Comparison of ENCODE assay signal across 8 cellular contexts in the genomic region with DNA sequence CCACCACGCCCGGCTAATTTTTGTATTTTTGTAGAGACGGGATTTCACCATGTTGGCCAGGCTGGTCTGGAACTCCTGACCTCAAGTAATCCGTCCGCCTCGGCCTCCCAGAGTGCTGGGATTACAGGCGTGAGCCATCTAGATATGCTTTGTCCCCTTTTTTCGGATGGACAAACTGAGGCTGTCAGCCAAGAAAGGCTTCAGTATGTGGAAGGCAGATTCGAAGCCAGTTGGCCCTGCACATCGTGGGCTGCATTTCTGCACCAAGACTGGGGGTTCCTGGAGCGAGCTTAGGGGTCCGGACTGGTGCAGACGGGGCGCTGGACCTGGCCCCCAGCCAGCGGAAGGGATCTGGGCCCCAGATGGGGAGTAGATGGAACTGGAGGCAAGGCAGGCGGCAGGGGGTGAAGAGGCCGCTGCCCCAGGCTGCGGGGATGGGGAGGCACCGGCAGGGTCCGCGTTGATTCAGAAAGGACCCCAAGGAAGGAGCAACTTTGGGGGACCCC. TPM values are rescaled to one million over a fixed set of nuclear protein-coding genes. Genes with fewer than 3 reads are reported as not detected.
A peak's percentile ranks its signal among the peaks of the same experiment; 100 is the strongest.
DNase-seq lines count a peak whose midpoint lies in the region; ATAC-seq, FAIRE-seq and TF ChIP-seq lines count a peak whose summit lies in the region.

No MANE protein-coding gene starts in this region.

- H3K9ac ChIP-seq in H9 (ENCODE audit: extremely low read depth, insufficient read length, low read length): no peak overlapping the region

- H3K27me3 Mint-ChIP-seq in H9 (ENCODE audit: low read depth): peaks cover 8% of the 10 kb centered on the region

- no peak overlapping the region for H2AFZ ChIP-seq in H9 (ENCODE audit: low read length)

- H3K23ac ChIP-seq in H9 (ENCODE audit: insufficient read length, low read depth, low read length): no peak overlapping the region

- no peaks in the 10 kb centered on the region for H4K20me1 ChIP-seq in H9 (ENCODE audit: control insufficient read depth, insufficient read depth, insufficient read length)

- H3K27me3 ChIP-seq in AG04450 (ENCODE audit: control insufficient read depth, insufficient read depth, low read length) (no peaks in the 10 kb centered on the region), H9 (ENCODE audit: insufficient read depth, low read length) (no peaks in the 10 kb centered on the region), mononuclear cell (ENCODE audit: insufficient read depth, low read length) (no peaks in the 10 kb centered on the region)

- H2BK12ac ChIP-seq in H9 (ENCODE audit: insufficient read length, low read depth, low read length): no peak overlapping the region

- DNase-seq in AG04450 (ENCODE audit: low read depth, low spot score): no peak
- DNase-seq in H9: no peak
- DNase-seq in astrocyte of the cerebellum (ENCODE audit: low read depth): no peak
- DNase-seq in GM19239 (ENCODE audit: insufficient read length, low spot score): no peak
- no peak for DNase-seq in NCI-H146 treated with DMSO at 0.1 percent for 48 hours (lab: John Stamatoyannopoulos, UW; ENCODE audit: unreplicated experiment)
- DNase-seq in NCI-H128 (lab: John Stamatoyannopoulos, UW; ENCODE audit: unreplicated experiment): no peak

- in situ Hi-C loops in astrocyte of the cerebellum (cut with HindIII; ENCODE audit: low sequenced_read_pairs): no loop called here

- H3K4me3 Mint-ChIP-seq in H9: peak overlapping the region; percentile 81 to 90

- no peaks in the 10 kb centered on the region; the same call in 1 of the 2 replicates for H3K79me2 ChIP-seq in H9 (ENCODE audit: insufficient read depth, low read length)

- no peak for FAIRE-seq in GM19239 (lab: Jason Lieb, UNC)

- no peaks in the 10 kb centered on the region; a peak in 1 of 5 replicates for H3K9me3 Mint-ChIP-seq in H9

- WGBS in H9 (ENCODE audit: extremely low coverage, insufficient read length, low lambda C conversion rate): no CpG with 5 or more reads among the region's 21 CpGs

- H4K8ac ChIP-seq in H9 (replicated peaks; ENCODE audit: insufficient read length, low read depth, low read length): no peak overlapping the region

- H3K23me2 ChIP-seq in H9 (ENCODE audit: insufficient read length, low read depth, low read length, poor library complexity, severe bottlenecking): peaks cover 18% of the 10 kb centered on the region

- H3K4me1 Mint-ChIP-seq in H9: peaks cover 47 to 59% of the 10 kb centered on the region in 2 experiments

- H4K91ac ChIP-seq in H9 (ENCODE audit: insufficient read length, low read depth, low read length): no peak overlapping the region

- H3K4me2 ChIP-seq in H9 (ENCODE audit: insufficient read depth, insufficient read length, low read length): peak overlapping the region; percentile 76

- H2AK5ac ChIP-seq in H9 (ENCODE audit: insufficient read length, low read length): no peak overlapping the region

- H3K4me3 ChIP-seq in AG04450 (ENCODE audit: low read depth, low read length): peak overlapping the region; percentile 69
- peak overlapping the region; percentile 55 for H3K4me3 ChIP-seq in astrocyte of the cerebellum (ENCODE audit: low read depth, low read length)
- peak overlapping the region; percentile 74 for H3K4me3 ChIP-seq in mononuclear cell (ENCODE audit: low read length)

- H3K14ac ChIP-seq in H9 (ENCODE audit: insufficient read depth, low read length): no peak overlapping the region

- no peak overlapping the region for H3K4ac ChIP-seq in H9 (ENCODE audit: low read depth, low read length)

- no peaks in the 10 kb centered on the region for H3K9me3 ChIP-seq in AG04450 (ENCODE audit: control insufficient read depth, insufficient read depth, low read length)
- H3K9me3 ChIP-seq in H9 (ENCODE audit: control insufficient read depth, low read depth, low read length): no peaks in the 10 kb centered on the region
- H3K9me3 ChIP-seq in mononuclear cell (ENCODE audit: low read depth, low read length): no peaks in the 10 kb centered on the region

- POLR2A ChIA-PET in AG04450 (lab: Yijun Ruan, JAX): interaction anchor here (0.6 to 4.4 kb wide), 5 partner anchors 10 to 392 kb away, joined by 3 to 130 read pairs (median 4); a partner anchor contains a TSS

- no peaks in the 10 kb centered on the region for H3K79me1 ChIP-seq in H9 (ENCODE audit: insufficient read depth, low read depth, low read length, poor library complexity, severe bottlenecking)

- no peak for TF ChIP-seq CTCF in AG04450 (IDR thresholded peaks at IDR 0.05; ENCODE audit: low read depth, low read length)
- TF ChIP-seq CTCF in H9 (conservative IDR thresholded peaks at IDR 0.05): no peak
- peak; percentile 13 for TF ChIP-seq CTCF in astrocyte of the cerebellum (IDR thresholded peaks at IDR 0.05; ENCODE audit: low read depth, low read length, missing control alignments)

- H4K5ac ChIP-seq in H9 (ENCODE audit: insufficient read length, low read depth, low read length): no peak overlapping the region

- no peak overlapping the region for H3K56ac ChIP-seq in H9 (ENCODE audit: insufficient read length, low read depth, low read length)

- CTCF ChIA-PET in AG04450 (lab: Charles Lee): interaction anchor here (4.0 kb wide), 1 partner anchor 12 kb away, joined by 32 read pairs; no protein-coding TSS in a partner anchor

- ATAC-seq in HG03460 (IDR thresholded peaks at IDR 0.05; ENCODE audit: unreplicated experiment): no peak

- H2BK5ac ChIP-seq in H9 (ENCODE audit: insufficient read length, low read length): no peak overlapping the region

- peak overlapping the region; percentile 54 for H3K18ac ChIP-seq in H9 (ENCODE audit: insufficient read length, low read depth, low read length)

- H3K27ac Mint-ChIP-seq in H9: peak overlapping the region; percentile 24 to 89 (median 81); a peak in 3 of 7 replicates

- H3T11ph ChIP-seq in H9 (ENCODE audit: low read length): no peak overlapping the region

- H2BK15ac ChIP-seq in H9 (ENCODE audit: low read depth, low read length): no peak overlapping the region

- H3K27ac ChIP-seq in AG04450 (ENCODE audit: low read depth, low read length): no peak overlapping the region
- no peak overlapping the region for H3K27ac ChIP-seq in H9 (ENCODE audit: insufficient read length, low read depth, low read length)

- H3K4me1 ChIP-seq in H9 (ENCODE audit: insufficient read depth, low read length) (peaks cover 2% of the 10 kb centered on the region; the same call in 1 of the 2 replicates), mononuclear cell (ENCODE audit: insufficient read depth, low read length) (peaks cover 62% of the 10 kb centered on the region)

- no peak overlapping the region for H2BK120ac ChIP-seq in H9 (ENCODE audit: low read depth, low read length, poor library complexity, severe bottlenecking)

- no peak overlapping the region for H2BK20ac ChIP-seq in H9 (ENCODE audit: low read depth, low read length, poor library complexity, severe bottlenecking)

- no peaks in the 10 kb centered on the region; a peak in 2 of 7 replicates for H3K36me3 Mint-ChIP-seq in H9 (ENCODE audit: insufficient read depth in 1 of 3, low read depth in 3 of 3)

RNA-seq across cellular contexts. Expression of a gene that starts 9.7 kb away (rescaled TPM):
- 48.6 and 67.8 TPM in 2 replicates for polyA plus RNA-seq in AG04450 (2011; rRNA removed)
- polyA minus RNA-seq in AG04450 (2011; rRNA and poly(A)+ RNA removed): 30.6 and 31.7 TPM in 2 replicates
- total RNA-seq in H9 (2021): 103 and 109 TPM in 2 replicates
- 1,318 TPM for total RNA-seq in mononuclear cell

RNA-seq across cellular contexts. Expression of a gene that starts 16.8 kb away (rescaled TPM):
- 0.45 and 0.53 TPM in 2 replicates for polyA plus RNA-seq in AG04450 (2011; rRNA removed)
- 1.5 and 1.6 TPM in 2 replicates for polyA minus RNA-seq in AG04450 (2011; rRNA and poly(A)+ RNA removed)
- total RNA-seq in H9 (2021): 0.39 and 0.48 TPM in 2 replicates
- 7.7 TPM for total RNA-seq in mononuclear cell

RNA-seq across cellular contexts. Expression of a gene that starts 31.8 kb away (rescaled TPM):
- 58.6 and 69.3 TPM in 2 replicates for polyA plus RNA-seq in AG04450 (2011; rRNA removed)
- polyA minus RNA-seq in AG04450 (2011; rRNA and poly(A)+ RNA removed): 22.1 and 25.7 TPM in 2 replicates
- total RNA-seq in H9 (2021): 342 and 344 TPM in 2 replicates
- total RNA-seq in mononuclear cell: 62.4 TPM

RNA-seq across cellular contexts. Expression of a gene that starts 49.3 kb away (rescaled TPM):
- polyA plus RNA-seq in AG04450 (2011; rRNA removed): 22.0 and 29.1 TPM in 2 replicates
- 78.8 and 120 TPM in 2 replicates for polyA minus RNA-seq in AG04450 (2011; rRNA and poly(A)+ RNA removed)
- total RNA-seq in H9 (2021): 61.4 and 64.8 TPM in 2 replicates
- 21.4 TPM for total RNA-seq in mononuclear cell

Comparison
In these comparisons a context has a peak if more than half of its experiments do, and no peak if none do; other contexts are left out.
1. RNA of a gene that starts 9.7 kb away (total RNA-seq): 1,318 TPM in mononuclear cell (single experiment); 103 to 109 TPM in H9; every median in the first group is over 10 times any median in the second.
2. Peak in every context shown above with its lines, with median percentiles within 50 percentile points of each other: H3K4me3 ChIP-seq.